Comparison of ENCODE assay signal across 1 cellular context in genomic region chr14:22337938-22338337, GRCh38.
TF ChIP-seq lines count a peak whose summit lies in the region.

No MANE protein-coding gene starts in this region.

TF ChIP-seq in K562, 482 proteins besides CTCF, POLR2A, EP300 and RAD21 (continued from another document and continues in another):
- no peak for TF ChIP-seq AFF1 (IDR thresholded peaks at IDR 0.05; ENCODE audit: low read depth in 1 of 2, partially characterized antibody in 2 of 2)
- TF ChIP-seq ELF2 (CRISPR knock-in tag; IDR thresholded peaks at IDR 0.05), result no peak
- no peak for TF ChIP-seq PBX2 (CRISPR knock-in tag; IDR thresholded peaks at IDR 0.05; ENCODE audit: low read depth)
- TF ChIP-seq PBX2 (tag; conservative IDR thresholded peaks at IDR 0.05; ENCODE audit: low read depth), result peak; percentile 44; the same call in 1 of the 2 replicates
- peak; percentile 58 for TF ChIP-seq MGA (IDR thresholded peaks at IDR 0.05)
- TF ChIP-seq MTA2 (IDR thresholded peaks at IDR 0.05; ENCODE audit: low read depth), result peak; percentile 53
- no peak for TF ChIP-seq CHD2 (IDR thresholded peaks at IDR 0.05; ENCODE audit: low read depth, low read length)
- TF ChIP-seq NCOR1 (IDR thresholded peaks at IDR 0.05), result peak; percentile 68
- peak; percentile 65 for TF ChIP-seq MEIS2 (IDR thresholded peaks at IDR 0.05; ENCODE audit: partially characterized antibody)
- peak; percentile 75 for TF ChIP-seq TCF3 (CRISPR knock-in tag; IDR thresholded peaks at IDR 0.05)
- TF ChIP-seq USF1 (CRISPR knock-in tag; IDR thresholded peaks at IDR 0.05), result peak; percentile 38; the same call in 1 of the 2 replicates
- no peak for TF ChIP-seq SMARCE1 (IDR thresholded peaks at IDR 0.05)
- 0 out of 2 replicates have a peak, but pooled peaks have one; percentile 22 for TF ChIP-seq EP400 (IDR thresholded peaks at IDR 0.05)
- TF ChIP-seq MXI1 (IDR thresholded peaks at IDR 0.05; ENCODE audit: low read depth, low read length), result peak; percentile 52; the same call in 1 of the 2 replicates
- TF ChIP-seq PRDM10 (IDR thresholded peaks at IDR 0.05; ENCODE audit: partially characterized antibody), result peak; percentile 16
- TF ChIP-seq TAL1 (IDR thresholded peaks at IDR 0.05), result peak; percentile 75
- 0 out of 4 replicates have a peak, but pooled peaks of 1 of the 2 experiments have one; percentile 21 for TF ChIP-seq FOXK2 (conservative IDR thresholded peaks at IDR 0.05 in 1 of 2, IDR thresholded peaks at IDR 0.05 in 1 of 2; ENCODE audit: low read depth in 2 of 2)
- no peak for TF ChIP-seq ZFP30 (CRISPR knock-in tag; IDR thresholded peaks at IDR 0.05; ENCODE audit: borderline replicate concordance)
- peak; percentile 74 for TF ChIP-seq TEAD4 (IDR thresholded peaks at IDR 0.05; ENCODE audit: low read length)
- TF ChIP-seq TEAD4 (CRISPR knock-in tag; IDR thresholded peaks at IDR 0.05; ENCODE audit: borderline replicate concordance), result no peak
- TF ChIP-seq DACH1 (IDR thresholded peaks at IDR 0.05; ENCODE audit: partially characterized antibody), result no peak
- peak; percentile 18; the same call in 1 of the 2 replicates for TF ChIP-seq DPF2 (IDR thresholded peaks at IDR 0.05)
- TF ChIP-seq SMARCA4 (IDR thresholded peaks at IDR 0.05), result peak; percentile 42; the same call in 1 of the 2 replicates
- no peak for TF ChIP-seq NCOA1 (IDR thresholded peaks at IDR 0.05; ENCODE audit: low read depth)
- TF ChIP-seq NR2C2 (CRISPR knock-in tag; IDR thresholded peaks at IDR 0.05), result peak; percentile 82
- TF ChIP-seq NR2C2 (tag; IDR thresholded peaks at IDR 0.05), result peak; percentile 88
- TF ChIP-seq RCOR1 (IDR thresholded peaks at IDR 0.05; ENCODE audit: borderline replicate concordance in 1 of 2, low read depth in 2 of 2, low read length in 2 of 2), result 0 out of 4 replicates have a peak, but pooled peaks of 1 of the 2 experiments have one; percentile 32
- TF ChIP-seq ZMIZ1 (IDR thresholded peaks at IDR 0.05; ENCODE audit: low read depth in 2 of 2, low read length in 2 of 2), result no peak
- peak; percentile 77 for TF ChIP-seq ARID1B (IDR thresholded peaks at IDR 0.05)
